Comparison of ENCODE assay signal across 8 cellular contexts in the genomic region with DNA sequence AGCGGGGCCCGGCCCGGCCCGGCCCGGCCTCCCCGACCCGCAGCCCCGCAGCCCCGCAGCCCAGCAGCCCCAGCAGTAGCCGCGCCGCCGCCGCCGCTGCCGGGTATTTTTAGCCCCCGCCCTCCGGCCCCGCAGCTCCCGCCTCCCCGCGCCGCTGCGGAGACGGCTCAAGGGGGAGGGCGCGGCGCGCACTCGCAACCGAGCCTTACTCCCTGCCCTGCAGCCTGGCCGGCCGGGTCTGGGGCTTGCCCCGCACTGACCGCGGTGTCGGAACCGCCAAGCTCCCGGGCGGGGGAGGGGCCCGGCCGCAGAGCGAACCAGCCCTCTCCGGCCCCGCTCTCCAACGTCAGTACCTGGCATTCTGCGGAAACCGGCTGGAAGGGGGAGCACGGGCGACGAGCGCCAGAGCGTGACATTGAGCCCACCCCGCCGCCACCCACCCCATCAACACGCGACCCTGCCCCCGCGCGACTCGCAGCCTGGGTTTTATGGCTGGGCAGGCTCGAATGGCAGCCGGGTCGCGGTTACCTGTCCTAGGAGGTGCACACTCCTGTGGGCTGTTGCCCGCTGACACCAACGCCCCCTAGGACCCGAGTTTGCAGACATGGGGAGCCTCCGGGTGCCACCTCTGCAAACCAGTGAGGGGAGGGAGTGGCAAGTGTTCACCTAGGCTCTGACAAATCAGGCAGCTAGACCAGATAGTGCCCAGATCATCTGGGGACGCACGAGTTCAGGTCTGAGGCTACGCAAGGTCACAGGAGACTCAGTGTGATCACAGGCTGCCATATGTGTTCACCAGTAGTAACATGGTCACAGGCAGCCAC. TPM values are rescaled to one million over a fixed set of nuclear protein-coding genes. Genes with fewer than 3 reads are reported as not detected.
A peak's percentile ranks its signal among the peaks of the same experiment; 100 is the strongest.
DNase-seq lines count a peak whose midpoint lies in the region; ATAC-seq, FAIRE-seq and TF ChIP-seq lines count a peak whose summit lies in the region.

A gene with protein sequence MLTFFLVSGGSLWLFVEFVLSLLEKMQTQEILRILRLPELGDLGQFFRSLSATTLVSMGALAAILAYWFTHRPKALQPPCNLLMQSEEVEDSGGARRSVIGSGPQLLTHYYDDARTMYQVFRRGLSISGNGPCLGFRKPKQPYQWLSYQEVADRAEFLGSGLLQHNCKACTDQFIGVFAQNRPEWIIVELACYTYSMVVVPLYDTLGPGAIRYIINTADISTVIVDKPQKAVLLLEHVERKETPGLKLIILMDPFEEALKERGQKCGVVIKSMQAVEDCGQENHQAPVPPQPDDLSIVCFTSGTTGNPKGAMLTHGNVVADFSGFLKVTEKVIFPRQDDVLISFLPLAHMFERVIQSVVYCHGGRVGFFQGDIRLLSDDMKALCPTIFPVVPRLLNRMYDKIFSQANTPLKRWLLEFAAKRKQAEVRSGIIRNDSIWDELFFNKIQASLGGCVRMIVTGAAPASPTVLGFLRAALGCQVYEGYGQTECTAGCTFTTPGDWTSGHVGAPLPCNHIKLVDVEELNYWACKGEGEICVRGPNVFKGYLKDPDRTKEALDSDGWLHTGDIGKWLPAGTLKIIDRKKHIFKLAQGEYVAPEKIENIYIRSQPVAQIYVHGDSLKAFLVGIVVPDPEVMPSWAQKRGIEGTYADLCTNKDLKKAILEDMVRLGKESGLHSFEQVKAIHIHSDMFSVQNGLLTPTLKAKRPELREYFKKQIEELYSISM (minus strand): TSS at position 98 of the 824 bp plus-strand sequence. CDS start 105 bp downstream, outside the sequence.

- H3K36me3 ChIP-seq in K562 (ENCODE audit: control insufficient read depth, insufficient read depth, low read length): no peaks in the 10 kb centered on the region

- H3K4me2 ChIP-seq in K562 (ENCODE audit: insufficient read depth, low read length): peak within 1 kb of the TSS; percentile 59

- no peak for TF ChIP-seq EP300 in K562 (IDR thresholded peaks at IDR 0.05; ENCODE audit: low read length)

- intact Hi-C loops in K562 (cut with micrococcal nuclease): no loop called here

- FAIRE-seq in K562 (lab: Jason Lieb, UNC): peak; percentile 35

- no peak within 1 kb of the TSS for H3K27ac ChIP-seq in K562 (ENCODE audit: extremely low read depth, low read depth, low read length)

- POLR2A ChIA-PET in K562 (lab: Yijun Ruan, JAX): interaction anchor here (0.6 to 1.4 kb wide), 3 partner anchors 11 to 422 kb away, joined by 3 to 4 read pairs (median 4); no protein-coding TSS in a partner anchor

- H3K9me1 ChIP-seq in K562 (ENCODE audit: control insufficient read depth, insufficient read depth, low read length): no peaks in the 10 kb centered on the region

- DNase-seq in GM03348 (ENCODE audit: low spot score): peak; percentile 61
- DNase-seq in T-helper 1 cell: peak in 3 of 5 donors; percentile 36 to 51 (median 39)
- peak; percentile 56 to 83 (median 74) for DNase-seq in K562 (ENCODE audit: extremely low read depth in 1 of 4, low spot score in 3 of 4)
- DNase-seq in skeletal muscle cell (ENCODE audit: low read depth): no peak
- no peak for DNase-seq in SIG-M5 (lab: John Stamatoyannopoulos, UW)

- peak within 1 kb of the TSS; percentile 50 for H3K4me3 ChIP-seq in K562
- peak within 1 kb of the TSS; percentile 47 for H3K4me3 ChIP-seq in iPS-11a (ENCODE audit: low read depth, low read length)
- H3K4me3 ChIP-seq in skeletal muscle cell (ENCODE audit: low read depth, low read length): peak within 1 kb of the TSS; percentile 50

- TF ChIP-seq CTCF in K562 (IDR thresholded peaks at IDR 0.05 in 2 of 3, conservative IDR thresholded peaks at IDR 0.05 in 1 of 3; ENCODE audit: insufficient read depth in 2 of 3, low read depth in 1 of 3, low read length in 3 of 3): no peak

- ATAC-seq in K562 (peak; percentile 78), GM18868 (IDR thresholded peaks at IDR 0.05; ENCODE audit: unreplicated experiment) (no peak), HG03175 (IDR thresholded peaks at IDR 0.05; ENCODE audit: unreplicated experiment) (no peak)

- no peaks in the 10 kb centered on the region for H3K79me2 ChIP-seq in K562 (ENCODE audit: control insufficient read depth, insufficient read depth, low read length)

- no TSS peak for BruUV-seq in K562 (replicated peaks; lab: Mats Ljungman, UMichigan)

- 5% methylated on average over 33 of the region's 72 CpGs for WGBS in K562 (ENCODE audit: insufficient coverage, low coverage, missing lambda C conversion rate)

- H3K9ac ChIP-seq in K562 (ENCODE audit: insufficient read depth in 1 of 2, low read depth in 2 of 2, low read length in 2 of 2): peak within 1 kb of the TSS in 1 of 2 experiments; percentile 85; a peak in 2 of 4 replicates

- peak within 1 kb of the TSS; percentile 66 for H2AFZ ChIP-seq in K562 (ENCODE audit: low read depth, low read length)

- peaks cover 8 to 14% of the 10 kb centered on the region in 2 experiments; a peak in 4 of 5 replicates for H3K4me1 ChIP-seq in K562 (replicated peaks in 1 of 2; ENCODE audit: control insufficient read depth in 2 of 2, insufficient read depth in 2 of 2, low read length in 2 of 2)

- CTCF ChIA-PET in K562 (lab: Yijun Ruan, JAX; ENCODE audit: low intra/inter-chr PET ratio): no interaction called here

- no peaks in the 10 kb centered on the region for H3K9me3 ChIP-seq in K562 (replicated peaks; ENCODE audit: control insufficient read depth, insufficient read depth, low read depth, low read length)

- peaks cover 15% of the 10 kb centered on the region; the same call in 1 of the 2 replicates for H4K20me1 ChIP-seq in K562 (replicated peaks; ENCODE audit: control insufficient read depth, insufficient read depth, low read length)

- in situ Hi-C loops in K562 (cut with MboI): loop anchor here (25.0 kb wide), 1 partner anchor 574 kb away; no protein-coding TSS in a partner anchor

- no peak for TF ChIP-seq RAD21 in K562 (CRISPR knock-in tag; conservative IDR thresholded peaks at IDR 0.05 in 1 of 2, IDR thresholded peaks at IDR 0.05 in 1 of 2)

- peaks cover 10 to 22% of the 10 kb centered on the region in 2 experiments; a peak in 4 of 5 replicates for H3K27me3 ChIP-seq in K562 (ENCODE audit: control insufficient read depth in 2 of 2, insufficient read depth in 2 of 2, low read length in 2 of 2)

- TF ChIP-seq POLR2A in K562 (conservative IDR thresholded peaks at IDR 0.05): no peak

TF ChIP-seq in K562, 482 proteins besides CTCF, POLR2A, EP300 and RAD21 (continues in another document):
- TF ChIP-seq ZSCAN32 (CRISPR knock-in tag; IDR thresholded peaks at IDR 0.05): no peak
- no peak for TF ChIP-seq PML (IDR thresholded peaks at IDR 0.05; ENCODE audit: low read length)
- TF ChIP-seq NRF1 (conservative IDR thresholded peaks at IDR 0.05 in 1 of 2, IDR thresholded peaks at IDR 0.05 in 1 of 2): peak; percentile 62 to 69
- no peak for TF ChIP-seq MED1 (CRISPR knock-in tag; IDR thresholded peaks at IDR 0.05; ENCODE audit: borderline replicate concordance)
- TF ChIP-seq, protein P1, sequence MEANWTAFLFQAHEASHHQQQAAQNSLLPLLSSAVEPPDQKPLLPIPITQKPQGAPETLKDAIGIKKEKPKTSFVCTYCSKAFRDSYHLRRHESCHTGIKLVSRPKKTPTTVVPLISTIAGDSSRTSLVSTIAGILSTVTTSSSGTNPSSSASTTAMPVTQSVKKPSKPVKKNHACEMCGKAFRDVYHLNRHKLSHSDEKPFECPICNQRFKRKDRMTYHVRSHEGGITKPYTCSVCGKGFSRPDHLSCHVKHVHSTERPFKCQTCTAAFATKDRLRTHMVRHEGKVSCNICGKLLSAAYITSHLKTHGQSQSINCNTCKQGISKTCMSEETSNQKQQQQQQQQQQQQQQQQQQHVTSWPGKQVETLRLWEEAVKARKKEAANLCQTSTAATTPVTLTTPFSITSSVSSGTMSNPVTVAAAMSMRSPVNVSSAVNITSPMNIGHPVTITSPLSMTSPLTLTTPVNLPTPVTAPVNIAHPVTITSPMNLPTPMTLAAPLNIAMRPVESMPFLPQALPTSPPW (CRISPR knock-in tag; IDR thresholded peaks at IDR 0.05): peak; percentile 77
- no peak for TF ChIP-seq NELFE (IDR thresholded peaks at IDR 0.05; ENCODE audit: insufficient read depth, insufficient read length)
- TF ChIP-seq, protein P2, sequence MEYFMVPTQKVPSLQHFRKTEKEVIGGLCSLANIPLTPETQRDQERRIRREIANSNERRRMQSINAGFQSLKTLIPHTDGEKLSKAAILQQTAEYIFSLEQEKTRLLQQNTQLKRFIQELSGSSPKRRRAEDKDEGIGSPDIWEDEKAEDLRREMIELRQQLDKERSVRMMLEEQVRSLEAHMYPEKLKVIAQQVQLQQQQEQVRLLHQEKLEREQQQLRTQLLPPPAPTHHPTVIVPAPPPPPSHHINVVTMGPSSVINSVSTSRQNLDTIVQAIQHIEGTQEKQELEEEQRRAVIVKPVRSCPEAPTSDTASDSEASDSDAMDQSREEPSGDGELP (CRISPR knock-in tag; IDR thresholded peaks at IDR 0.05; ENCODE audit: borderline replicate concordance): peak; percentile 22; the same call in 1 of the 2 replicates
- no peak for TF ChIP-seq SMAD1 (IDR thresholded peaks at IDR 0.05; ENCODE audit: low read depth, low read length, partially characterized antibody)
- no peak for TF ChIP-seq ELF4 (CRISPR knock-in tag; IDR thresholded peaks at IDR 0.05)
- no peak for TF ChIP-seq PTTG1 (tag; IDR thresholded peaks at IDR 0.05; ENCODE audit: low read depth)
- TF ChIP-seq CXXC5 (CRISPR knock-in tag; IDR thresholded peaks at IDR 0.05): peak; percentile 63
- no peak for TF ChIP-seq GATAD2A (IDR thresholded peaks at IDR 0.05)
- TF ChIP-seq TEAD1 (CRISPR knock-in tag; IDR thresholded peaks at IDR 0.05): 0 out of 4 replicates have a peak, but pooled peaks of 1 of the 2 experiments have one; percentile 23

RNA-seq across cellular contexts. Expression of the gene that starts here (rescaled TPM):
- 3.9 and 10.0 TPM in 2 replicates for total RNA-seq in K562 (2011; cell fraction: chromatin; rRNA removed; ENCODE audit: low replicate concordance)
- total RNA-seq in K562 (2011; cell fraction: nucleolus; rRNA removed): 3.8 and 4.5 TPM in 2 replicates
- total RNA-seq in K562 (2011; cell fraction: nucleoplasm; rRNA removed): 5.1 and 6.0 TPM in 2 replicates
- total RNA-seq in K562 (2014; rRNA removed): 0.50 and 0.73 TPM in 2 replicates
- total RNA-seq in K562 (2014; rRNA removed; fragmentation: Illumina TruSeq; extraction: Trizol): 0.62 and 1.0 TPM in 2 replicates
- 0.60 and 0.69 TPM in 2 replicates for total RNA-seq in K562 (2015; rRNA removed; fragmentation: Illumina TruSeq; extraction: Trizol)
- total RNA-seq in K562 (2021): 1.5 and 1.6 TPM in 2 replicates
- polyA plus RNA-seq in K562 (2011; rRNA removed): 1.0 and 1.2 TPM in 2 replicates
- polyA plus RNA-seq in K562 (2011; cell fraction: cytosol; rRNA removed): 0.47 and 0.69 TPM in 2 replicates
- polyA plus RNA-seq in K562 (2011; cell fraction: nucleus; rRNA removed): 4.9 and 7.1 TPM in 2 replicates
- 0.65 and 1.1 TPM in 2 replicates for polyA plus RNA-seq in K562 (2012)
- polyA plus RNA-seq in K562 (2014; fragmentation: Illumina TruSeq; extraction: Trizol): 0.82 and 1.00 TPM in 2 replicates
- under 1 TPM; 0.62 to 0.75 TPM for polyA plus RNA-seq in K562 (2014; fragmentation: Nextera tagmentation; extraction: Ambion mirVana)
- polyA plus RNA-seq in K562 (2014; rRNA removed): 0.62 and 0.69 TPM in 2 replicates
- polyA minus RNA-seq in K562 (2011; rRNA and poly(A)+ RNA removed): 0.45 and 0.95 TPM in 2 replicates
- 0.95 TPM in 1 of 2 replicates, not detected in the other for polyA minus RNA-seq in K562 (2011; cell fraction: cytosol; rRNA and poly(A)+ RNA removed)
- 1.9 and 2.3 TPM in 2 replicates for polyA minus RNA-seq in K562 (2011; cell fraction: nucleus; rRNA and poly(A)+ RNA removed)

Comparison
In these comparisons a context has a peak if more than half of its experiments do, and no peak if none do; other contexts are left out.
1. DNase-seq: peak in GM03348 (single experiment), T-helper 1 cell (3 of 5) and K562 (4 of 4); none in skeletal muscle cell (single experiment) and SIG-M5 (single experiment).
2. Peak in every context shown above with its lines, with median percentiles within 50 percentile points of each other: H3K4me3 ChIP-seq.